Comparison of ENCODE assay signal across 12 cellular contexts in the genomic region with DNA sequence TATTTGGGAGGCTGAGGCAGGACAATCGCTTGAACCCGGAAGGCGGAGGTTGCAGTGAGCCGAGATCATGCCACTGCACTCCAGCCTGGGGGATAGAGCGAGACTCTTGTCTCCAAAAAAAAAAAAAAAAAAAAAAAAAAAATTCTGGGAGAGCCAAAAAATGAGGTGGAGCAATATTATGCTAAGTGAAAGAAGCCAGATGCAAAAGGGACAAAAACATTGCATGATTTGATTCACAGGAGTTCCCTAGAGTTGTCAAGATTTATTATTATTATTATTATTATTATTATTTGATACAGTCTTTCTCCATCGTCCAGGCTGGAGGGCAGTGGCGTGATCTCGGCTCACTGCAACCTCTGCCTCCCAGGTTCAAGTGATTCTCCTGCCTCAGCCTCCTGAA. TPM values are rescaled to one million over a fixed set of nuclear protein-coding genes. Genes with fewer than 3 reads are reported as not detected.
"Had no signal": no experiment of that assay in that cellular context is flagged by ENCODE, and none has a peak within 500 bp of the region (broad histone marks: within the 10 kb centered on the region; RNA-seq: fewer than 3 reads in every experiment).

No MANE protein-coding gene starts in this region.

RNA-seq across cellular contexts. Expression of gene KANK2, which starts 16.4 kb away (rescaled TPM):
- polyA plus RNA-seq: naive thymus-derived CD4-positive, alpha-beta T cell had no signal

RNA-seq across cellular contexts. Expression of gene ANGPTL8, which starts 58.4 kb away (rescaled TPM):
- total RNA-seq: activated CD4-positive, alpha-beta T cell treated with anti-CD3 and anti-CD28 coated beads for 36 hours; activated CD8-positive, alpha-beta memory T cell treated with anti-CD3 and anti-CD28 coated beads, Interleukin-2, amount 10 ng/mL, durations not matched to agents 7 days and 5 days; activated CD8-positive, alpha-beta T cell treated with anti-CD3 and anti-CD28 coated beads, Interleukin-2, amount 10 ng/mL, durations not matched to agents 7 days and 5 days; activated T-helper 2 cell treated with anti-CD3 and anti-CD28 coated beads, Interferon-gamma antibody, Interleukin-2, Interleukin-4, amounts not matched to agents 10 μg/mL and 5 μg/mL and 100 μg/mL, durations not matched to agents 14 hours and 24 hours and 36 hours; body of pancreas; dermis microvascular lymphatic vessel endothelial cell; kidney epithelial cell; lung microvascular endothelial cell; naive thymus-derived CD4-positive, alpha-beta T cell; prostate gland; T-helper 1 cell treated with Interleukin-12 subunit alpha and Interleukin-12 subunit beta and Interleukin-4 antibody, amounts not matched to agents 30 ng/mL and 1 ng/mL, for 36 hours had no signal
- polyA plus RNA-seq: naive thymus-derived CD4-positive, alpha-beta T cell; neural cell had no signal
